ENCODE assay signal across 6 cellular contexts in genomic region chr20:15224199-15224598, GRCh38.
"Had no signal": no experiment of that assay in that cellular context is flagged by ENCODE, and none has a peak within 500 bp of the region (broad histone marks: within the 10 kb centered on the region; RNA-seq: fewer than 3 reads in every experiment).

No MANE protein-coding gene starts in this region.

- H3K4me3 ChIP-seq: GM23338 had no signal

- H3K9me3 Mint-ChIP-seq: GM23338, H9 had no signal

- H3K36me3 Mint-ChIP-seq: IgD-negative memory B cell had no signal

- H3K27ac Mint-ChIP-seq: GM23338, H9, IgD-negative memory B cell had no signal

- H3K27ac ChIP-seq: HL-60 had no signal

- ATAC-seq: GM23338, HepG2 had no signal

- H3K27me3 Mint-ChIP-seq: IgD-negative memory B cell had no signal

- DNase-seq: H9, HCEC 1CT had no signal

- H3K4me3 Mint-ChIP-seq: GM23338, H9, IgD-negative memory B cell had no signal

- H3K4me1 Mint-ChIP-seq: IgD-negative memory B cell had no signal
